Comparison of ENCODE assay signal across 2 cellular contexts in the genomic region with DNA sequence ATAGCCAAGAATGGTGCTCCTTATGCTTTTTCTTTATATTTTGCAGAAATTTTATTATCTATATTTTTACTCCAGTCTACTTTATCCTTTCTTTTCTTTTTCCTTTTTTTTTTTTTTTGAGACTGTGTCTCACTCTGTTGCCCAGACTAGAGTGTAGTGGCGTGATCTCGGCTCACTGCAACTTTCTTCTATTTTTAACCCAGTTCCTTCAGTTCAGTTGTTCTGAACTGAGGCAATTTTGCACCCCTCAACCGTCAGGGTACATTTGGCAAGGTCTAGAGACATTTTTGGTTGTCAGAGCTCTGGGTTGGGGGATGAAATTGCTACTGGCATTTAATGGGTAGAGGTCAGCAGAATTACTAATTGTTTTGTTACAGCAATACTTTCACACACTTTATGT.
TF ChIP-seq lines count a peak whose summit lies in the region.

No MANE protein-coding gene starts in this region.

TF ChIP-seq in A549, 52 proteins besides CTCF, POLR2A, EP300 and RAD21:
- no peak for TF ChIP-seq RCOR1 (IDR thresholded peaks at IDR 0.05; ENCODE audit: low read depth, low read length)
- TF ChIP-seq CEBPB (IDR thresholded peaks at IDR 0.05): no peak
- TF ChIP-seq, protein P1, sequence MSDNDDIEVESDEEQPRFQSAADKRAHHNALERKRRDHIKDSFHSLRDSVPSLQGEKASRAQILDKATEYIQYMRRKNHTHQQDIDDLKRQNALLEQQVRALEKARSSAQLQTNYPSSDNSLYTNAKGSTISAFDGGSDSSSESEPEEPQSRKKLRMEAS (IDR thresholded peaks at IDR 0.05): no peak
- no peak for TF ChIP-seq NR3C1 (IDR thresholded peaks at IDR 0.05)
- TF ChIP-seq ZFP36 (IDR thresholded peaks at IDR 0.05; ENCODE audit: borderline replicate concordance, partially characterized antibody): no peak
- no peak for TF ChIP-seq FOSL2 (IDR thresholded peaks at IDR 0.05)
- TF ChIP-seq FOSL2 (CRISPR knock-in tag; IDR thresholded peaks at IDR 0.05): no peak
- TF ChIP-seq HOXB5 (CRISPR knock-in tag; IDR thresholded peaks at IDR 0.05): no peak
- no peak for TF ChIP-seq TP53 (CRISPR knock-in tag; IDR thresholded peaks at IDR 0.05)
- TF ChIP-seq ESRRA (IDR thresholded peaks at IDR 0.05; ENCODE audit: borderline replicate concordance, low read length): no peak
- TF ChIP-seq HOXB13 (CRISPR knock-in tag; IDR thresholded peaks at IDR 0.05; ENCODE audit: low read depth): no peak
- TF ChIP-seq FOXS1 (CRISPR knock-in tag; IDR thresholded peaks at IDR 0.05): no peak
- no peak for TF ChIP-seq CHD4 (IDR thresholded peaks at IDR 0.05; ENCODE audit: borderline replicate concordance)
- no peak for TF ChIP-seq HEYL (CRISPR knock-in tag; IDR thresholded peaks at IDR 0.05)
- TF ChIP-seq, protein P2, sequence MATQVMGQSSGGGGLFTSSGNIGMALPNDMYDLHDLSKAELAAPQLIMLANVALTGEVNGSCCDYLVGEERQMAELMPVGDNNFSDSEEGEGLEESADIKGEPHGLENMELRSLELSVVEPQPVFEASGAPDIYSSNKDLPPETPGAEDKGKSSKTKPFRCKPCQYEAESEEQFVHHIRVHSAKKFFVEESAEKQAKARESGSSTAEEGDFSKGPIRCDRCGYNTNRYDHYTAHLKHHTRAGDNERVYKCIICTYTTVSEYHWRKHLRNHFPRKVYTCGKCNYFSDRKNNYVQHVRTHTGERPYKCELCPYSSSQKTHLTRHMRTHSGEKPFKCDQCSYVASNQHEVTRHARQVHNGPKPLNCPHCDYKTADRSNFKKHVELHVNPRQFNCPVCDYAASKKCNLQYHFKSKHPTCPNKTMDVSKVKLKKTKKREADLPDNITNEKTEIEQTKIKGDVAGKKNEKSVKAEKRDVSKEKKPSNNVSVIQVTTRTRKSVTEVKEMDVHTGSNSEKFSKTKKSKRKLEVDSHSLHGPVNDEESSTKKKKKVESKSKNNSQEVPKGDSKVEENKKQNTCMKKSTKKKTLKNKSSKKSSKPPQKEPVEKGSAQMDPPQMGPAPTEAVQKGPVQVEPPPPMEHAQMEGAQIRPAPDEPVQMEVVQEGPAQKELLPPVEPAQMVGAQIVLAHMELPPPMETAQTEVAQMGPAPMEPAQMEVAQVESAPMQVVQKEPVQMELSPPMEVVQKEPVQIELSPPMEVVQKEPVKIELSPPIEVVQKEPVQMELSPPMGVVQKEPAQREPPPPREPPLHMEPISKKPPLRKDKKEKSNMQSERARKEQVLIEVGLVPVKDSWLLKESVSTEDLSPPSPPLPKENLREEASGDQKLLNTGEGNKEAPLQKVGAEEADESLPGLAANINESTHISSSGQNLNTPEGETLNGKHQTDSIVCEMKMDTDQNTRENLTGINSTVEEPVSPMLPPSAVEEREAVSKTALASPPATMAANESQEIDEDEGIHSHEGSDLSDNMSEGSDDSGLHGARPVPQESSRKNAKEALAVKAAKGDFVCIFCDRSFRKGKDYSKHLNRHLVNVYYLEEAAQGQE (IDR thresholded peaks at IDR 0.05): no peak
- TF ChIP-seq ZNF302 (CRISPR knock-in tag; IDR thresholded peaks at IDR 0.05): no peak
- TF ChIP-seq SMC3 (IDR thresholded peaks at IDR 0.05): no peak

TF ChIP-seq in WTC11, 78 proteins besides CTCF, POLR2A, EP300 and RAD21:
- no peak for TF ChIP-seq GTF2I (CRISPR knock-in tag; conservative IDR thresholded peaks at IDR 0.05)
- no peak for TF ChIP-seq MYBL2 (CRISPR knock-in tag; IDR thresholded peaks at IDR 0.05)
- no peak for TF ChIP-seq SMAD3 (CRISPR knock-in tag; IDR thresholded peaks at IDR 0.05; ENCODE audit: borderline replicate concordance)
- no peak for TF ChIP-seq FOXK1 (CRISPR knock-in tag; IDR thresholded peaks at IDR 0.05)
